Comparison of ENCODE assay signal across 8 cellular contexts in genomic region chr11:44565746-44566558, GRCh38. TPM values are rescaled to one million over a fixed set of nuclear protein-coding genes. Genes with fewer than 3 reads are reported as not detected.
A peak's percentile ranks its signal among the peaks of the same experiment; 100 is the strongest.
DNase-seq lines count a peak whose midpoint lies in the region; ATAC-seq, FAIRE-seq and TF ChIP-seq lines count a peak whose summit lies in the region.

No MANE protein-coding gene starts in this region.

- peak overlapping the region; percentile 84 for H3K4me3 Mint-ChIP-seq in activated naive CD4-positive, alpha-beta T cell treated with anti-CD3 and anti-CD28 coated beads, Interleukin-2, amount 10 ng/mL, durations not matched to agents 7 days and 5 days
- peak overlapping the region; percentile 82 for H3K4me3 Mint-ChIP-seq in activated CD8-positive, alpha-beta T cell treated with anti-CD3 and anti-CD28 coated beads for 36 hours

- peaks cover 74% of the 10 kb centered on the region for H3K4me1 Mint-ChIP-seq in activated naive CD4-positive, alpha-beta T cell treated with anti-CD3 and anti-CD28 coated beads, Interleukin-2, amount 10 ng/mL, durations not matched to agents 7 days and 5 days
- peaks cover 47% of the 10 kb centered on the region for H3K4me1 Mint-ChIP-seq in activated CD8-positive, alpha-beta T cell treated with anti-CD3 and anti-CD28 coated beads for 36 hours (ENCODE audit: low read depth)

- POLR2A ChIA-PET in activated CD8-positive, alpha-beta T cell treated with anti-CD3 and anti-CD28 coated beads for 36 hours (lab: Charles Lee): interaction anchor here (0.6 to 1.7 kb wide), 8 partner anchors 8 to 1355 kb away, joined by 3 to 8 read pairs (median 3); no protein-coding TSS in a partner anchor

- peak overlapping the region; percentile 78 for H3K27ac Mint-ChIP-seq in activated naive CD4-positive, alpha-beta T cell treated with anti-CD3 and anti-CD28 coated beads, Interleukin-2, amount 10 ng/mL, durations not matched to agents 7 days and 5 days
- peak overlapping the region; percentile 92 for H3K27ac Mint-ChIP-seq in activated CD8-positive, alpha-beta T cell treated with anti-CD3 and anti-CD28 coated beads for 36 hours

- peaks cover 19% of the 10 kb centered on the region for H3K36me3 Mint-ChIP-seq in activated naive CD4-positive, alpha-beta T cell treated with anti-CD3 and anti-CD28 coated beads, Interleukin-2, amount 10 ng/mL, durations not matched to agents 7 days and 5 days
- H3K36me3 Mint-ChIP-seq in activated CD8-positive, alpha-beta T cell treated with anti-CD3 and anti-CD28 coated beads for 36 hours (ENCODE audit: low read depth): peaks cover 51% of the 10 kb centered on the region

- no peaks in the 10 kb centered on the region for H3K27me3 ChIP-seq in thyroid gland

- no peaks in the 10 kb centered on the region for H3K9me3 Mint-ChIP-seq in activated naive CD4-positive, alpha-beta T cell treated with anti-CD3 and anti-CD28 coated beads, Interleukin-2, amount 10 ng/mL, durations not matched to agents 7 days and 5 days
- peaks cover 7% of the 10 kb centered on the region for H3K9me3 Mint-ChIP-seq in activated CD8-positive, alpha-beta T cell treated with anti-CD3 and anti-CD28 coated beads for 36 hours

- H3K9me3 ChIP-seq in kidney (ENCODE audit: control insufficient read depth in 1 of 2, low read length in 2 of 2) (no peaks in the 10 kb centered on the region), thyroid gland (no peaks in the 10 kb centered on the region)

- H3K27me3 Mint-ChIP-seq in activated naive CD4-positive, alpha-beta T cell treated with anti-CD3 and anti-CD28 coated beads, Interleukin-2, amount 10 ng/mL, durations not matched to agents 7 days and 5 days: no peaks in the 10 kb centered on the region
- no peaks in the 10 kb centered on the region for H3K27me3 Mint-ChIP-seq in activated CD8-positive, alpha-beta T cell treated with anti-CD3 and anti-CD28 coated beads for 36 hours

- no peak for FAIRE-seq in kidney (lab: Jason Lieb, UNC)
- FAIRE-seq in HTR-8/SVneo (lab: Jason Lieb, UNC): no peak

- DNase-seq in activated naive CD4-positive, alpha-beta T cell treated with anti-CD3 and anti-CD28 coated beads, Interleukin-2, amount 10 ng/mL, durations not matched to agents 7 days and 5 days: no peak
- no peak for DNase-seq in activated naive CD4-positive, alpha-beta T cell treated with anti-CD3 and anti-CD28 coated beads, Interleukin-2, amount 50 U/mL, for 16 hours
- peak; percentile 26 for DNase-seq in activated CD8-positive, alpha-beta T cell treated with anti-CD3 and anti-CD28 coated beads for 36 hours
- DNase-seq in kidney (no peak), thyroid gland (peak in 1 of 2 donors; percentile 34), midbrain (lab: John Stamatoyannopoulos, UW) (no peak), HTR-8/SVneo (ENCODE audit: insufficient read length, low spot score) (no peak), iPS-NIHi7 (ENCODE audit: extremely low spot score) (no peak)

- whole genome bisulfite sequencing in thyroid gland, 2 donors: 18 to 27% methylated on average over 27 to 28 of the region's 29 CpGs

- TF ChIP-seq POLR2A in thyroid gland (IDR thresholded peaks at IDR 0.05): no peak

- peak overlapping the region; percentile 47 to 80 for H3K4me3 ChIP-seq in kidney (ENCODE audit: low read length in 2 of 2)
- H3K4me3 ChIP-seq in thyroid gland (replicated peaks in 1 of 3): peak overlapping the region; percentile 44 to 71 (median 62)

- CTCF ChIA-PET in activated naive CD4-positive, alpha-beta T cell treated with anti-CD3 and anti-CD28 coated beads, Interleukin-2, amount 10 ng/mL, durations not matched to agents 7 days and 5 days (lab: Charles Lee): interaction anchor here (0.8 to 21.5 kb wide), 5 partner anchors 9 to 48 kb away, joined by 3 to 403 read pairs (median 6); no protein-coding TSS in a partner anchor
- CTCF ChIA-PET in activated CD8-positive, alpha-beta T cell treated with anti-CD3 and anti-CD28 coated beads for 36 hours (lab: Charles Lee): interaction anchor here (0.7 to 13.8 kb wide), 6 partner anchors 9 to 346 kb away, joined by 3 to 307 read pairs (median 4); no protein-coding TSS in a partner anchor

- no peak for ATAC-seq in activated CD8-positive, alpha-beta T cell treated with anti-CD3 and anti-CD28 coated beads for 36 hours

- H3K4me1 ChIP-seq in kidney (ENCODE audit: control insufficient read depth in 1 of 2, insufficient read depth in 1 of 2, low read depth in 1 of 2, low read length in 2 of 2) (peaks cover 8 to 18% of the 10 kb centered on the region in 2 donors), thyroid gland (peaks cover 19 to 34% of the 10 kb centered on the region in 2 donors)

- TF ChIP-seq CTCF in activated CD8-positive, alpha-beta T cell treated with anti-CD3 and anti-CD28 coated beads for 36 hours (IDR thresholded peaks at IDR 0.05): no peak
- TF ChIP-seq CTCF in kidney (IDR thresholded peaks at IDR 0.05; ENCODE audit: borderline replicate concordance, extremely low read depth, insufficient read depth) (no peak), thyroid gland (IDR thresholded peaks at IDR 0.05) (peak in 3 of 6 experiments; percentile 0 to 27 (median 2))

- peak overlapping the region; percentile 56 to 87 for H3K9ac ChIP-seq in kidney (ENCODE audit: low read length in 2 of 2)

- H3K36me3 ChIP-seq in kidney (ENCODE audit: control insufficient read depth in 1 of 2, insufficient read depth in 2 of 2, low read length in 2 of 2) (no peaks in the 10 kb centered on the region), thyroid gland (no peaks in the 10 kb centered on the region)

- H3K27ac ChIP-seq in kidney (ENCODE audit: low read depth in 2 of 2, low read length in 2 of 2) (peak overlapping the region; percentile 6 to 34), thyroid gland (peak overlapping the region in 2 of 3 donors; percentile 20 to 60)

- intact Hi-C loops in activated CD8-positive, alpha-beta T cell treated with anti-CD3 and anti-CD28 coated beads for 36 hours (cut with micrococcal nuclease): no loop called here
- intact Hi-C loops in kidney (cut with DNase I) (no loop called here), thyroid gland (cut with DNase I) (no loop called here)

RNA-seq across cellular contexts. Expression of gene CD82, which starts 0.5 kb away (rescaled TPM):
- total RNA-seq in activated CD8-positive, alpha-beta T cell treated with anti-CD3 and anti-CD28 coated beads for 36 hours: 100 to 1,000 TPM; 289 to 319 TPM
- total RNA-seq in kidney (94.4 TPM), thyroid gland (10 to 100 TPM; 11.8 to 24.0 (median 18.7) TPM)
- 59.3 TPM for polyA plus RNA-seq in kidney (ENCODE audit: insufficient read depth, low read depth, low replicate concordance)
